8 cellular contexts compared by ENCODE assay signal in the genomic region with DNA sequence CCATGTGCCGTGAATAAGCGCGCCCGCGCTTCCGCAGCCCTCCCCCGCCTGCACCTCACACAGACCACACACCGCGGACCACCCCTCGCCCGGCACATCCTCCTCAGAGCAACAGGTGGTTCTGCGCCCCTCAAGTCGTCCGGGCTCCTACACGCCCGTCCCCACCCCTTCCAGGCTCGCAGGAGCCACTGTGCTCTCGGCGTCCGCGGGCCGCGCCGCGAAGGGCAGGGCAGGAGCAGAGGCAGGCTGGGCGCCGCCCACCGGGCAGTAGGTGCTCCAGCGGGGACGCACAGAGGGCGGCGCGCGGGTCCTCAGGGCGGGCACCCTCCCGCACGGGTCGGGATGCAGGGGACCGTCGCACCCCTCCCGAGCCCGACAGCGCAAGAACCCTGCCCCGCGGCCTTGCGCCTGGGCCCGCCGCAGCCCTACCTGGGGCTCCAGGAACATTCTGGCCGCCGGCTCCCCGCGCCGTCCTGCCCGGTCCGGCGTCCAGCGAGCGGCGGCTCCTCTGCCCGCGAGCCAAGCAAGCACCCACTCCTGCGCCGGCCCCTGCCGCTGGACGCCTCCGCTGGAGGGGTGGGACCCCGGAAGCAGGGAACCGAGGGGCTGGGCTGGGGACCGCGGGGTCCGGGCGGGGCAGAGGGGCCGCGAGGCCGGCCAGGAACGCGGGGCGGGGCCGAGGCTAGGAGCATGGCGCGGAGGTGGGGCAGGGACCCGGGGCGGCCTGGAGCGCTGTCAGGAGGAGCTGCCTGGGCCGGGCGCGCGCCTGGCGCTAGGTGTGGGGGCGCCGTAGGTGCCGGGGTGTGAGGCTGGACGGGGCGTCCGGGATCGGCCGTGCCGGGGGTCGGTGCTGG. TPM values are rescaled to one million over a fixed set of nuclear protein-coding genes. Genes with fewer than 3 reads are reported as not detected.
DNase-seq lines count a peak whose midpoint lies in the region; ATAC-seq, FAIRE-seq and TF ChIP-seq lines count a peak whose summit lies in the region.

No MANE protein-coding gene starts in this region.

- H3K4ac ChIP-seq in mesendoderm (ENCODE audit: low read depth, low read length), result no peak overlapping the region

- H3K36me3 ChIP-seq in bronchial epithelial cell (ENCODE audit: control insufficient read depth, insufficient read depth, low read length) (no peaks in the 10 kb centered on the region), mesendoderm (ENCODE audit: control insufficient read depth, insufficient read depth, low read length) (no peaks in the 10 kb centered on the region), tibial artery (no peaks in the 10 kb centered on the region), brain microvascular endothelial cell (replicated peaks) (no peaks in the 10 kb centered on the region)

- WGBS in A549 (ENCODE audit: missing lambda C conversion rate), result 22% methylated on average over 5 of the region's 99 CpGs
- no CpG with 5 or more reads among the region's 99 CpGs for WGBS in mesendoderm (ENCODE audit: extremely low coverage, insufficient coverage, low lambda C conversion rate)

- H2BK120ac ChIP-seq in mesendoderm (ENCODE audit: low read depth, low read length), result no peak overlapping the region

- no peak for TF ChIP-seq POLR2A in A549 (IDR thresholded peaks at IDR 0.05; ENCODE audit: low read length)

- peaks cover 20% of the 10 kb centered on the region for H3K4me1 Mint-ChIP-seq in T-helper 1 cell treated with Interleukin-12 subunit alpha and Interleukin-12 subunit beta and Interleukin-4 antibody, amounts not matched to agents 30 μg/mL and 1 μg/mL, for 36 hours (ENCODE audit: low read depth)

- H2BK5ac ChIP-seq in mesendoderm (ENCODE audit: low read length), result no peak overlapping the region

- H3K4me2 ChIP-seq in A549, result peak overlapping the region; percentile 78
- peak overlapping the region; percentile 56 for H3K4me2 ChIP-seq in mesendoderm (ENCODE audit: low read length)

- no peak overlapping the region for H4K8ac ChIP-seq in mesendoderm (ENCODE audit: low read depth, low read length)

- no peak overlapping the region for H3K23ac ChIP-seq in mesendoderm (ENCODE audit: low read length)

- no peak overlapping the region for H3K9ac ChIP-seq in mesendoderm (ENCODE audit: low read length)

- H3K56ac ChIP-seq in mesendoderm (ENCODE audit: low read length), result peak overlapping the region; percentile 81

- no peak overlapping the region for H2AK5ac ChIP-seq in mesendoderm (ENCODE audit: low read length)

- intact Hi-C loops in tibial artery (cut with DNase I; ENCODE audit: low total_unique reads), result no loop called here

- peak; percentile 41 to 55 for DNase-seq in A549 (ENCODE audit: low read depth in 1 of 2, low spot score in 1 of 2)
- no peak for DNase-seq in bronchial epithelial cell (ENCODE audit: low read depth)
- no peak for DNase-seq in mesendoderm
- peak; percentile 13 to 53 for DNase-seq in tibial artery
- no peak for DNase-seq in brain microvascular endothelial cell
- DNase-seq in GDM1 (lab: John Stamatoyannopoulos, UW), result no peak

- no peaks in the 10 kb centered on the region for H3K9me3 Mint-ChIP-seq in T-helper 1 cell treated with Interleukin-12 subunit alpha and Interleukin-12 subunit beta and Interleukin-4 antibody, amounts not matched to agents 30 μg/mL and 1 μg/mL, for 36 hours

- H3K4me3 Mint-ChIP-seq in T-helper 1 cell treated with Interleukin-12 subunit alpha and Interleukin-12 subunit beta and Interleukin-4 antibody, amounts not matched to agents 30 μg/mL and 1 μg/mL, for 36 hours, result peak overlapping the region; percentile 58

- H3K9me3 ChIP-seq in A549 (no peaks in the 10 kb centered on the region), tibial artery (no peaks in the 10 kb centered on the region)

- H3K79me2 ChIP-seq in mesendoderm (ENCODE audit: control insufficient read depth, insufficient read depth, low read length), result no peaks in the 10 kb centered on the region

- no peak overlapping the region for H3K18ac ChIP-seq in mesendoderm (ENCODE audit: low read length)

- H3K27me3 ChIP-seq in bronchial epithelial cell (ENCODE audit: control insufficient read depth, insufficient read depth, low read length) (peaks cover 29% of the 10 kb centered on the region), mesendoderm (ENCODE audit: insufficient read depth, low read length, poor library complexity) (peaks cover 13% of the 10 kb centered on the region), tibial artery (peaks cover 0 to 63% of the 10 kb centered on the region in 2 donors), brain microvascular endothelial cell (replicated peaks) (peaks cover 53% of the 10 kb centered on the region)

- no peak for TF ChIP-seq RAD21 in A549 (conservative IDR thresholded peaks at IDR 0.05 in 1 of 2, IDR thresholded peaks at IDR 0.05 in 1 of 2)

- CTCF ChIA-PET in A549 (lab: Yijun Ruan, JAX), result interaction anchor here (1.4 to 2.0 kb wide), 4 partner anchors 15 to 91 kb away, joined by 3 to 6 read pairs (median 4); no protein-coding TSS in a partner anchor

- no peak overlapping the region for H4K5ac ChIP-seq in mesendoderm (ENCODE audit: low read length)

- H3K4me3 ChIP-seq in A549 (peak overlapping the region; percentile 79), bronchial epithelial cell (ENCODE audit: low read depth, low read length) (peak overlapping the region; percentile 10), mesendoderm (ENCODE audit: low read length) (no peak overlapping the region), tibial artery (peak overlapping the region; percentile 12 to 13), brain microvascular endothelial cell (ENCODE audit: low read depth, low read length) (no peak overlapping the region)

- POLR2A ChIA-PET in A549 (lab: Yijun Ruan, JAX), result no interaction called here

- H2BK15ac ChIP-seq in mesendoderm (replicated peaks; ENCODE audit: low read depth), result no peak overlapping the region

- peaks cover 53% of the 10 kb centered on the region for H3K27me3 Mint-ChIP-seq in T-helper 1 cell treated with Interleukin-12 subunit alpha and Interleukin-12 subunit beta and Interleukin-4 antibody, amounts not matched to agents 30 μg/mL and 1 μg/mL, for 36 hours (ENCODE audit: low read depth)

- no peaks in the 10 kb centered on the region for H3K79me1 ChIP-seq in mesendoderm (ENCODE audit: low read length)

- FAIRE-seq in A549 (lab: Jason Lieb, UNC) (no peak), bronchial epithelial cell (lab: Jason Lieb, UNC) (no peak)

- no peaks in the 10 kb centered on the region for H3K36me3 Mint-ChIP-seq in T-helper 1 cell treated with Interleukin-12 subunit alpha and Interleukin-12 subunit beta and Interleukin-4 antibody, amounts not matched to agents 30 μg/mL and 1 μg/mL, for 36 hours (ENCODE audit: low read depth)

- TF ChIP-seq EP300 in A549 (IDR thresholded peaks at IDR 0.05), result no peak

- in situ Hi-C loops in brain microvascular endothelial cell (cut with HindIII; ENCODE audit: low pct_ligation_motif_present, low sequenced_read_pairs), result no loop called here

- H3K27ac ChIP-seq in A549 (peak overlapping the region; percentile 73 to 79), mesendoderm (ENCODE audit: low read depth, low read length) (no peak overlapping the region), tibial artery (no peak overlapping the region), brain microvascular endothelial cell (no peak overlapping the region)

- H3K4me1 ChIP-seq in A549, result 0 out of 3 replicates have a peak, but pooled peaks cover 4% of the 10 kb centered on the region
- no peaks in the 10 kb centered on the region for H3K4me1 ChIP-seq in mesendoderm (ENCODE audit: control insufficient read depth, low read depth, low read length)
- peaks cover 0 to 32% (median 9%) of the 10 kb centered on the region in 4 donors for H3K4me1 ChIP-seq in tibial artery

- peak; percentile 14; the same call in 1 of the 3 replicates for TF ChIP-seq CTCF in A549 (IDR thresholded peaks at IDR 0.05)
- no peak for TF ChIP-seq CTCF in bronchial epithelial cell (IDR thresholded peaks at IDR 0.05; ENCODE audit: insufficient read depth, low read length, severe bottlenecking)
- TF ChIP-seq CTCF in tibial artery (IDR thresholded peaks at IDR 0.05), result no peak
- no peak for TF ChIP-seq CTCF in brain microvascular endothelial cell (IDR thresholded peaks at IDR 0.05; ENCODE audit: low read depth, low read length, missing control alignments)

- ATAC-seq in A549 (peak; percentile 87 to 92), HG03460 (IDR thresholded peaks at IDR 0.05; ENCODE audit: unreplicated experiment) (no peak)

- H3K27ac Mint-ChIP-seq in T-helper 1 cell treated with Interleukin-12 subunit alpha and Interleukin-12 subunit beta and Interleukin-4 antibody, amounts not matched to agents 30 μg/mL and 1 μg/mL, for 36 hours, result no peak overlapping the region

TF ChIP-seq in A549, 52 proteins besides CTCF, POLR2A, EP300 and RAD21:
- TF ChIP-seq POLR2AphosphoS2 (conservative IDR thresholded peaks at IDR 0.05; ENCODE audit: low read length), result no peak
- no peak for TF ChIP-seq ESRRA (IDR thresholded peaks at IDR 0.05; ENCODE audit: borderline replicate concordance, low read length)
- TF ChIP-seq PHF8 (IDR thresholded peaks at IDR 0.05; ENCODE audit: borderline replicate concordance, low read depth), result 0 out of 2 replicates have a peak, but pooled peaks have one; percentile 23
- TF ChIP-seq SMC3 (IDR thresholded peaks at IDR 0.05), result no peak
- TF ChIP-seq GATA3 (IDR thresholded peaks at IDR 0.05; ENCODE audit: borderline replicate concordance), result no peak
- TF ChIP-seq, protein P1, sequence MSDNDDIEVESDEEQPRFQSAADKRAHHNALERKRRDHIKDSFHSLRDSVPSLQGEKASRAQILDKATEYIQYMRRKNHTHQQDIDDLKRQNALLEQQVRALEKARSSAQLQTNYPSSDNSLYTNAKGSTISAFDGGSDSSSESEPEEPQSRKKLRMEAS (IDR thresholded peaks at IDR 0.05), result peak; percentile 40; the same call in 1 of the 2 replicates

RNA-seq across cellular contexts. Expression of a gene that starts 37.4 kb away (rescaled TPM):
- 3.5 and 4.2 TPM in 2 replicates for polyA plus RNA-seq in A549 (2011; rRNA removed)
- 5.7 and 9.7 TPM in 2 replicates for polyA plus RNA-seq in A549 (2012; cell fraction: cytosol; rRNA removed)
- 8.2 and 10.4 TPM in 2 replicates for polyA plus RNA-seq in A549 (2012; cell fraction: nucleus; rRNA removed)
- 1.6 to 2.5 TPM (median 1.7 TPM) in 3 replicates for polyA plus RNA-seq in A549 (2017; fragmentation: RNase III; extraction: RNeasy Plus Mini Kit Qiagen cat#74134 plus additional on column Dnase treatment)
- polyA minus RNA-seq in A549 (2011; rRNA and poly(A)+ RNA removed), result 5.3 and 6.4 TPM in 2 replicates
- 12.1 and 19.7 TPM in 2 replicates for total RNA-seq in bronchial epithelial cell
- 6.9 TPM for polyA plus RNA-seq in mesendoderm (2013, experiment 1 of 2)
- 7.5 TPM for polyA plus RNA-seq in mesendoderm (2013, experiment 2 of 2)

Comparison
In these comparisons a context has a peak if more than half of its experiments do, and no peak if none do; other contexts are left out.
1. DNase-seq: peak in A549 (2 of 2) and tibial artery (2 of 2); none in bronchial epithelial cell (single experiment), mesendoderm (single experiment), brain microvascular endothelial cell (single experiment) and GDM1 (single experiment).
2. H3K27ac ChIP-seq: peak in A549 (2 of 2); none in mesendoderm (single experiment), tibial artery (0 of 2) and brain microvascular endothelial cell (single experiment).
3. H3K4me3 ChIP-seq: peak in A549 (single experiment), bronchial epithelial cell (single experiment) and tibial artery (2 of 2); none in mesendoderm (single experiment) and brain microvascular endothelial cell (single experiment).